8 cellular contexts compared by ENCODE assay signal in the genomic region with DNA sequence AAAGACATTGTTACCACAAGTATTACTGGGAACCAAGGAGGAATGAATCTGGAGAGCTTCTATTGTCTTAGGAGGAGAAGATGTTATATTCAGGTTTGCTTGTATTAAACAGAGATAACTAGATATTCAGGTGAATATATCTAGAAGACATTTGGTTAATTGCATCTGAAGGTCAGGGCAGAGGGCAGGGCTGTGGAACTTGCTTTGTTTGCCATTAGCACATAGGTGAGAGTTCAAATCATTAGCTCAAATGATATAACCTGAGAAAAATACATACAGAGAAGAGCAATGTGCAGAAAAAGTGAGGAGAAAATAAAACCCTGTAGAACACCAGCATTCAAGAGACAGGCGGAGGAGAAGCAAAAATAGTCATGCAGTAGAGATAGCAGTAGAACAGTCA.
"Had no signal": no experiment of that assay in that cellular context is flagged by ENCODE, and none has a peak within 500 bp of the region (broad histone marks: within the 10 kb centered on the region; RNA-seq: fewer than 3 reads in every experiment).

No MANE protein-coding gene starts in this region.

- H3K4me3 ChIP-seq: GM12878 had no signal

- FAIRE-seq: G401.6, GM12878, GM12891, GM12892, GM18507, GM19239 had no signal

- ATAC-seq: GM12878 had no signal

- DNase-seq: GDM1, GF-D8 had no signal
